1 cellular context compared by ENCODE assay signal in genomic region chr1:16178596-16179497, GRCh38.
TF ChIP-seq lines count a peak whose summit lies in the region.

No MANE protein-coding gene starts in this region.

TF ChIP-seq in HCT116, 20 proteins besides CTCF, POLR2A, EP300 and RAD21 (continued from another document):
- no peak for TF ChIP-seq SRF (IDR thresholded peaks at IDR 0.05; ENCODE audit: low read depth)
- no peak for TF ChIP-seq ZBTB33 (IDR thresholded peaks at IDR 0.05; ENCODE audit: extremely low read depth, insufficient replicate concordance, low read length)
- TF ChIP-seq CEBPB (IDR thresholded peaks at IDR 0.05; ENCODE audit: low read depth), result no peak
- no peak for TF ChIP-seq MAX (IDR thresholded peaks at IDR 0.05)
- TF ChIP-seq ZNF274 (IDR thresholded peaks at IDR 0.05; ENCODE audit: low read depth, low read length), result no peak
- TF ChIP-seq FOSL1 (IDR thresholded peaks at IDR 0.05; ENCODE audit: low read depth), result no peak
- no peak for TF ChIP-seq SP1 (IDR thresholded peaks at IDR 0.05; ENCODE audit: low read depth)
- no peak for TF ChIP-seq CBX3 (IDR thresholded peaks at IDR 0.05; ENCODE audit: low read depth)
- TF ChIP-seq ELF1 (IDR thresholded peaks at IDR 0.05; ENCODE audit: borderline replicate concordance, low read depth), result no peak
- TF ChIP-seq SIN3A (IDR thresholded peaks at IDR 0.05; ENCODE audit: low read depth), result no peak
- no peak for TF ChIP-seq EZH2phosphoT487 (IDR thresholded peaks at IDR 0.05; ENCODE audit: borderline replicate concordance)
- no peak for TF ChIP-seq EZH2 (IDR thresholded peaks at IDR 0.05)
- TF ChIP-seq ZFX (IDR thresholded peaks at IDR 0.05), result no peak
- no peak for TF ChIP-seq ATF3 (IDR thresholded peaks at IDR 0.05)
